ENCODE assay signal across 21 cellular contexts in genomic region chr2:59690849-59691248, GRCh38.
"Had no signal": no experiment of that assay in that cellular context is flagged by ENCODE, and none has a peak within 500 bp of the region (broad histone marks: within the 10 kb centered on the region; RNA-seq: fewer than 3 reads in every experiment).

No MANE protein-coding gene starts in this region.

- H3K4me1 ChIP-seq: esophagus muscularis mucosa, upper lobe of left lung had no signal

- DNase-seq: activated B cell treated with CpG ODN at 0.5 μM for 24 hours; activated CD4-positive, alpha-beta T cell treated with anti-CD3 and anti-CD28 coated beads for 36 hours; activated CD4-positive, alpha-beta T cell treated with anti-CD3 and anti-CD28 coated beads, Interleukin-2, amount 50 U/mL, for 4 hours; activated CD8-positive, alpha-beta memory T cell treated with anti-CD3 and anti-CD28 coated beads for 24 hours; activated CD8-positive, alpha-beta memory T cell treated with anti-CD3 and anti-CD28 coated beads, Interleukin-2, amount 50 U/mL, for 4 hours; activated naive CD4-positive, alpha-beta T cell treated with Interleukin-2 at 50 U/mL for 16 hours; activated naive CD8-positive, alpha-beta T cell treated with anti-CD3 and anti-CD28 coated beads for 36 hours; activated T-cell treated with anti-CD3 and anti-CD28 coated beads, Interleukin-2, amount 50 U/mL, for 24 hours; cerebellar nuclear complex; mesenchymal stem cell; mucosa of descending colon; naive B cell; occipital lobe; stimulated activated CD4-positive, alpha-beta T cell treated with anti-CD3 and anti-CD28 coated beads, Interleukin-2, amount 100 ng/mL, for 48 hours; stimulated activated CD8-positive, alpha-beta memory T cell treated with anti-CD3 and anti-CD28 coated beads, Interleukin-4, amount 100 ng/mL, for 48 hours; stimulated activated naive B cell treated with anti-CD40 and anti-IgM and Interleukin-4, amounts not matched to agents 10 μg/mL and 1 μg/mL and 100 μg/mL, for 72 hours; upper lobe of left lung had no signal

- ATAC-seq: activated CD4-positive, alpha-beta T cell treated with anti-CD3 and anti-CD28 coated beads for 36 hours; activated T-helper 17 cell treated with anti-CD3 and anti-CD28 coated beads, Interleukin-2, amount 50 U/mL, for 72 hours; mucosa of descending colon; stimulated activated naive B cell treated with anti-CD40 and anti-IgM and Interleukin-4, amounts not matched to agents 10 μg/mL and 1 μg/mL and 100 μg/mL, for 72 hours had no signal

- H3K4me3 ChIP-seq: coronary artery, esophagus muscularis mucosa, mucosa of descending colon, thoracic aorta, upper lobe of left lung had no signal

- H3K27ac ChIP-seq: coronary artery, esophagus muscularis mucosa, thoracic aorta, upper lobe of left lung had no signal

- H3K9me3 ChIP-seq: mucosa of descending colon had no signal

- H3K36me3 ChIP-seq: esophagus muscularis mucosa, thoracic aorta, upper lobe of left lung had no signal

- H3K27me3 ChIP-seq: esophagus muscularis mucosa, upper lobe of left lung had no signal
